11 cellular contexts compared by ENCODE assay signal in the genomic region with DNA sequence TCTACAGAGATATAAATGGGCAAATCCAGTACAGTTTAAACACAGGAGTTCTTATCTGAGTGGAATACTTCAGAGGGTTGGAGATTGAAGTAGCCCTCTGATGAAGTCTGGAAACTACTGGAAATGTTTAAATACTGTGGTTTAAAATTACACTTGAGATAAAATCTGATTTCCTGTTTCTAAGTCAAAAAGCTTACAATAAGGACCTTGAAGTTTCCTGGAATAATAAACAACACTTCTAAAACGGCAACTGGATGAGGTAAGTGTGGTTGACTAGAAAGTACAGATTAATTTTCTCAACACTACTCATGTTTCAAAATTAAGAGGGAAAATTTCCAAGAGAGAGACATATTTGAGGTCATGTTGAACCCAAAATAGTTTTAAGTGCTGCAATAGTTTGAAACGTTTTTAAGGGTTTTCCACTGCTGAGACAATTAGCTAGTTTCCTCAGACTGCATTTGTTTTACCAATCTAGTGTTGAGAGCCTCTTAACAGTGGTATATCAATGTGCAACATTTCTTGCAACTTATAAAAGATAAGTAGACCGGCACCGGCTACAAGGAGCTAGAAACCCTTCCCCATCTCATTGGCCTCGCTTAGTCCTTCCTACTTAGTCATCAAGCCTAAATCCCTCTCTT. TPM values are rescaled to one million over a fixed set of nuclear protein-coding genes. Genes with fewer than 3 reads are reported as not detected.
DNase-seq lines count a peak whose midpoint lies in the region; ATAC-seq and TF ChIP-seq lines count a peak whose summit lies in the region.
"Had no signal": no experiment of that assay in that cellular context is flagged by ENCODE, and none has a peak within 500 bp of the region (broad histone marks: within the 10 kb centered on the region; RNA-seq: fewer than 3 reads in every experiment).

No MANE protein-coding gene starts in this region.

- peak overlapping the region in 1 of 2 donors; percentile 2 for H3K4me3 ChIP-seq in CD4-positive, alpha-beta memory T cell (ENCODE audit: low read length in 2 of 2)
- no peak overlapping the region for H3K4me3 ChIP-seq in Jurkat, Clone E6-1 (ENCODE audit: low read length)
- peak overlapping the region; percentile 0 for H3K4me3 ChIP-seq in adipocyte (ENCODE audit: low read length)
- no peak overlapping the region for H3K4me3 ChIP-seq in lung
- H3K4me3 ChIP-seq in transverse colon = no peak overlapping the region

- H3K36me3 ChIP-seq in CD4-positive, alpha-beta memory T cell (ENCODE audit: insufficient read depth, low read length) = no peaks in the 10 kb centered on the region
- H3K36me3 ChIP-seq in adipocyte (ENCODE audit: control insufficient read depth, insufficient read depth, low read length, severe bottlenecking) = no peaks in the 10 kb centered on the region
- no peaks in the 10 kb centered on the region for H3K36me3 ChIP-seq in lung (ENCODE audit: control insufficient read depth in 2 of 2, insufficient read depth in 2 of 2, low read length in 2 of 2)
- H3K36me3 ChIP-seq in transverse colon = no peaks in the 10 kb centered on the region

- peak overlapping the region in 1 of 8 donors; percentile 18 for H3K4me3 Mint-ChIP-seq in CD4-positive, alpha-beta memory T cell

- DNase-seq in CD4-positive, alpha-beta memory T cell = peak; percentile 45 to 71 (median 54)
- peak; percentile 66 for DNase-seq in Jurkat, Clone E6-1 (ENCODE audit: low read depth, low spot score)
- DNase-seq in adipocyte (ENCODE audit: low read depth) = peak; percentile 14
- no peak for DNase-seq in lung (ENCODE audit: low spot score)
- no peak for DNase-seq in stimulated activated CD4-positive, alpha-beta T cell treated with anti-CD3 and anti-CD28 coated beads, Interleukin-1b, Interleukin-23, amount 100 ng/mL, for 48 hours
- DNase-seq in transverse colon = no peak
- DNase-seq: NCI-H1105 treated with DMSO at 0.1 percent for 48 hours had no signal

- peak overlapping the region; percentile 56 for H3K27ac ChIP-seq in CD4-positive, alpha-beta memory T cell (ENCODE audit: low read depth, low read length)
- H3K27ac ChIP-seq in lung (ENCODE audit: low read depth in 1 of 2, low read length in 1 of 2) (peak overlapping the region in 1 of 2 donors; percentile 32), transverse colon (peak overlapping the region in 2 of 4 donors; percentile 15 to 36)

- in situ Hi-C loops in transverse colon (cut with MboI; ENCODE audit: low pct_ligation_motif_present in 1 of 4, low pct_unique_long_range_greater_than_20kb in 1 of 4, low sequenced_read_pairs in 3 of 4) = loop anchor here in 1 of 4 donors (25.0 kb wide), 1 partner anchor 115 kb away; no protein-coding TSS in a partner anchor

- H3K9ac ChIP-seq in adipocyte (ENCODE audit: low read length) = no peak overlapping the region

- H3K4me1 ChIP-seq in CD4-positive, alpha-beta memory T cell (ENCODE audit: insufficient read depth, low read length) = peaks cover 88% of the 10 kb centered on the region
- H3K4me1 ChIP-seq in adipocyte (ENCODE audit: control insufficient read depth, insufficient read depth, low read length) = peaks cover 37% of the 10 kb centered on the region
- H3K4me1 ChIP-seq in lung (ENCODE audit: control insufficient read depth in 2 of 2, insufficient read depth in 2 of 2, low read length in 2 of 2) = peaks cover 2 to 3% of the 10 kb centered on the region in 2 donors
- peaks cover 0 to 13% (median 3%) of the 10 kb centered on the region in 4 donors for H3K4me1 ChIP-seq in transverse colon

- CTCF ChIA-PET in CD4-positive, alpha-beta memory T cell (lab: Charles Lee; ENCODE audit: partially characterized antibody) = interaction anchor here (0.9 to 7.2 kb wide), 17 partner anchors 10 to 140 kb away, joined by 3 to 75 read pairs (median 6); partner anchors contain the start of gene KCNA3

- no peaks in the 10 kb centered on the region for H3K27me3 ChIP-seq in CD4-positive, alpha-beta memory T cell (ENCODE audit: insufficient read depth, low read length)
- no peaks in the 10 kb centered on the region for H3K27me3 ChIP-seq in adipocyte (replicated peaks; ENCODE audit: control insufficient read depth, insufficient read depth, low read length)
- no peaks in the 10 kb centered on the region for H3K27me3 ChIP-seq in lung (ENCODE audit: control insufficient read depth, insufficient read depth)
- peaks cover 17% of the 10 kb centered on the region for H3K27me3 ChIP-seq in transverse colon

- H3K9me3 Mint-ChIP-seq in CD4-positive, alpha-beta memory T cell = peaks cover 0 to 4% (median 0%) of the 10 kb centered on the region in 8 donors

- intact Hi-C loops in CD4-positive, alpha-beta memory T cell (cut with micrococcal nuclease) = loop anchor here (1.0 to 10.0 kb wide), 3 partner anchors 11 to 227 kb away; partner anchors contain the start of gene CD53
- intact Hi-C loops in transverse colon (cut with DNase I; ENCODE audit: low total_unique reads) = no loop called here

- peaks cover 0 to 45% (median 31%) of the 10 kb centered on the region in 4 donors for H3K4me1 Mint-ChIP-seq in CD4-positive, alpha-beta memory T cell

- TF ChIP-seq CTCF in lung (IDR thresholded peaks at IDR 0.05; ENCODE audit: control extremely low read depth, extremely low read depth) (no peak), transverse colon (IDR thresholded peaks at IDR 0.05) (no peak)

- H3K9me3 ChIP-seq in CD4-positive, alpha-beta memory T cell (ENCODE audit: control insufficient read depth in 1 of 2, low read length in 2 of 2) = no peaks in the 10 kb centered on the region
- H3K9me3 ChIP-seq in adipocyte (ENCODE audit: control insufficient read depth, low read length) = no peaks in the 10 kb centered on the region
- no peaks in the 10 kb centered on the region for H3K9me3 ChIP-seq in lung (ENCODE audit: control insufficient read depth in 2 of 2, insufficient read depth in 1 of 2, low read length in 1 of 2)
- H3K9me3 ChIP-seq in transverse colon = no peaks in the 10 kb centered on the region

- TF ChIP-seq EP300 in transverse colon (IDR thresholded peaks at IDR 0.05; ENCODE audit: low read depth) = no peak

- POLR2A ChIA-PET in CD4-positive, alpha-beta memory T cell (lab: Charles Lee; ENCODE audit: partially characterized antibody) = interaction anchor here (0.7 to 27.3 kb wide), 8 partner anchors 10 to 569 kb away, joined by 3 to 993 read pairs (median 10); partner anchors contain the start of gene KCNA3

- no peaks in the 10 kb centered on the region for H3K27me3 Mint-ChIP-seq in CD4-positive, alpha-beta memory T cell

- TF ChIP-seq POLR2A in transverse colon (IDR thresholded peaks at IDR 0.05) = no peak

- H3K36me3 Mint-ChIP-seq in CD4-positive, alpha-beta memory T cell = no peaks in the 10 kb centered on the region

- no peak overlapping the region for H3K27ac Mint-ChIP-seq in CD4-positive, alpha-beta memory T cell

- 4 to 6% methylated on average over 5 of the region's 5 CpGs for WGBS in lung, 2 donors
- WGBS in transverse colon (ENCODE audit: low coverage in 1 of 2), 2 donors = 27 to 32% methylated on average over 3 to 5 of the region's 5 CpGs

- ATAC-seq in lung (ENCODE audit: insufficient read depth, low FRiP score) = peak; percentile 38
- ATAC-seq in GM21367 (IDR thresholded peaks at IDR 0.05; ENCODE audit: unreplicated experiment) = no peak
- no peak for ATAC-seq in GM18858 (IDR thresholded peaks at IDR 0.05; ENCODE audit: unreplicated experiment)
- ATAC-seq: Panc1 had no signal

RNA-seq across cellular contexts. Expression of gene KCNA3, which starts 27.4 kb away (rescaled TPM):
- total RNA-seq in CD4-positive, alpha-beta memory T cell = 100 to 1,000 TPM; 124 TPM
- 10 to 100 TPM; 88.7 to 96.3 TPM for polyA plus RNA-seq in CD4-positive, alpha-beta memory T cell
- 9.2 TPM for polyA plus RNA-seq in Jurkat, Clone E6-1 (2012; ENCODE audit: insufficient read depth, insufficient read length)
- total RNA-seq in lung (10 to 100 TPM in 1 of 2 donors, 1 to 10 TPM in 1; 5.4 to 10.2 TPM), transverse colon (10 to 100 TPM in 3 of 4 donors, 1 to 10 TPM in 1; 2.9 to 22.4 (median 10.9) TPM)
- 1 to 10 TPM in 1 of 2 donors, under 1 TPM in 1; 0.75 to 2.5 TPM for polyA plus RNA-seq in lung
- total RNA-seq: G401 had no signal

RNA-seq across cellular contexts. Expression of gene KCNA2, which starts 41.2 kb away (rescaled TPM):
- total RNA-seq in CD4-positive, alpha-beta memory T cell = 1 to 10 TPM; 1.2 to 2.2 TPM
- 1 to 10 TPM in 1 of 2 donors, under 1 TPM in 1; 0.26 to 1.0 TPM for polyA plus RNA-seq in CD4-positive, alpha-beta memory T cell
- 0.66 TPM for polyA plus RNA-seq in Jurkat, Clone E6-1 (2012; ENCODE audit: insufficient read depth, insufficient read length)
- total RNA-seq in lung = under 1 TPM; 0.25 to 0.68 TPM
- polyA plus RNA-seq in lung = under 1 TPM; 0.02 to 0.06 TPM
- total RNA-seq in transverse colon = 1 to 10 TPM in 1 of 4 donors, under 1 TPM in 2, not detected in 1; 0.40 to 1.7 (median 0.68) TPM
- total RNA-seq: G401 had no signal

Comparison
In these comparisons a context has a peak if more than half of its experiments do, and no peak if none do; other contexts are left out.
1. DNase-seq: peak in CD4-positive, alpha-beta memory T cell (5 of 5), Jurkat, Clone E6-1 (single experiment) and adipocyte (single experiment); none in lung (single experiment), stimulated activated CD4-positive, alpha-beta T cell treated with anti-CD3 and anti-CD28 coated beads, Interleukin-1b, Interleukin-23, amount 100 ng/mL, for 48 hours (single experiment) and transverse colon (single experiment).
2. RNA of gene KCNA3, which starts 27.4 kb away (total RNA-seq): 124 TPM in CD4-positive, alpha-beta memory T cell; 2.9 to 22.4 TPM in transverse colon and 5.4 to 10.2 TPM in lung; every median in the first group is over 4 times any median in the second.